In the genomic region with DNA sequence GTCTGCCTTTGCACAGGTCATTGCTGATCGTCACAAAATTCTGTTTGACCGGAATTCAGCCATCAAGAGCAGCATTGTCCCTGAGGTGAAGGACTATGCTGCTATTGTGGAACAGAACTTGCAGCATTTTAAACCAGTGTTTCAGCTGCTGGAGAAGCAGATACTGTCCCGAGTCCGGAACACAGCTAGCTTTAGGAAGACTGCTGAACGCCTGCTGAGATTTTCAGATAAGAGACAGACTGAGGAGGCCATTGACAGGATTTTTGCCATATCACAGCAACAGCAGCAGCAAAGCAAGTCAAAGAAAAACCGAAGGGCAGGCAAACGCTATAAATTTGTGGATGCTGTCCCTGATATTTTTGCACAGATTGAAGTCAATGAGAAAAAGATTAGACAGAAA, we compare ENCODE assay signal across 1 cellular context.
TF ChIP-seq lines count a peak whose summit lies in the region.

No MANE protein-coding gene starts in this region.

TF ChIP-seq in SK-N-SH, 30 proteins besides CTCF, POLR2A, EP300 and RAD21 (continued from another document):
- TF ChIP-seq REST (IDR thresholded peaks at IDR 0.05; ENCODE audit: low read depth, low read length) = no peak
